In genomic region chr9:99222416-99223280, GRCh38 we compare ENCODE assay signal across 1 cellular context.
TF ChIP-seq lines count a peak whose summit lies in the region.

No MANE protein-coding gene starts in this region.

TF ChIP-seq in K562, 482 proteins besides CTCF, POLR2A, EP300 and RAD21 (continued from another document and continues in another):
- TF ChIP-seq, protein P1, sequence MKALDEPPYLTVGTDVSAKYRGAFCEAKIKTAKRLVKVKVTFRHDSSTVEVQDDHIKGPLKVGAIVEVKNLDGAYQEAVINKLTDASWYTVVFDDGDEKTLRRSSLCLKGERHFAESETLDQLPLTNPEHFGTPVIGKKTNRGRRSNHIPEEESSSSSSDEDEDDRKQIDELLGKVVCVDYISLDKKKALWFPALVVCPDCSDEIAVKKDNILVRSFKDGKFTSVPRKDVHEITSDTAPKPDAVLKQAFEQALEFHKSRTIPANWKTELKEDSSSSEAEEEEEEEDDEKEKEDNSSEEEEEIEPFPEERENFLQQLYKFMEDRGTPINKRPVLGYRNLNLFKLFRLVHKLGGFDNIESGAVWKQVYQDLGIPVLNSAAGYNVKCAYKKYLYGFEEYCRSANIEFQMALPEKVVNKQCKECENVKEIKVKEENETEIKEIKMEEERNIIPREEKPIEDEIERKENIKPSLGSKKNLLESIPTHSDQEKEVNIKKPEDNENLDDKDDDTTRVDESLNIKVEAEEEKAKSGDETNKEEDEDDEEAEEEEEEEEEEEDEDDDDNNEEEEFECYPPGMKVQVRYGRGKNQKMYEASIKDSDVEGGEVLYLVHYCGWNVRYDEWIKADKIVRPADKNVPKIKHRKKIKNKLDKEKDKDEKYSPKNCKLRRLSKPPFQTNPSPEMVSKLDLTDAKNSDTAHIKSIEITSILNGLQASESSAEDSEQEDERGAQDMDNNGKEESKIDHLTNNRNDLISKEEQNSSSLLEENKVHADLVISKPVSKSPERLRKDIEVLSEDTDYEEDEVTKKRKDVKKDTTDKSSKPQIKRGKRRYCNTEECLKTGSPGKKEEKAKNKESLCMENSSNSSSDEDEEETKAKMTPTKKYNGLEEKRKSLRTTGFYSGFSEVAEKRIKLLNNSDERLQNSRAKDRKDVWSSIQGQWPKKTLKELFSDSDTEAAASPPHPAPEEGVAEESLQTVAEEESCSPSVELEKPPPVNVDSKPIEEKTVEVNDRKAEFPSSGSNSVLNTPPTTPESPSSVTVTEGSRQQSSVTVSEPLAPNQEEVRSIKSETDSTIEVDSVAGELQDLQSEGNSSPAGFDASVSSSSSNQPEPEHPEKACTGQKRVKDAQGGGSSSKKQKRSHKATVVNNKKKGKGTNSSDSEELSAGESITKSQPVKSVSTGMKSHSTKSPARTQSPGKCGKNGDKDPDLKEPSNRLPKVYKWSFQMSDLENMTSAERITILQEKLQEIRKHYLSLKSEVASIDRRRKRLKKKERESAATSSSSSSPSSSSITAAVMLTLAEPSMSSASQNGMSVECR (CRISPR knock-in tag; IDR thresholded peaks at IDR 0.05): no peak; the same call in 1 of the 2 replicates
- TF ChIP-seq, protein P2, sequence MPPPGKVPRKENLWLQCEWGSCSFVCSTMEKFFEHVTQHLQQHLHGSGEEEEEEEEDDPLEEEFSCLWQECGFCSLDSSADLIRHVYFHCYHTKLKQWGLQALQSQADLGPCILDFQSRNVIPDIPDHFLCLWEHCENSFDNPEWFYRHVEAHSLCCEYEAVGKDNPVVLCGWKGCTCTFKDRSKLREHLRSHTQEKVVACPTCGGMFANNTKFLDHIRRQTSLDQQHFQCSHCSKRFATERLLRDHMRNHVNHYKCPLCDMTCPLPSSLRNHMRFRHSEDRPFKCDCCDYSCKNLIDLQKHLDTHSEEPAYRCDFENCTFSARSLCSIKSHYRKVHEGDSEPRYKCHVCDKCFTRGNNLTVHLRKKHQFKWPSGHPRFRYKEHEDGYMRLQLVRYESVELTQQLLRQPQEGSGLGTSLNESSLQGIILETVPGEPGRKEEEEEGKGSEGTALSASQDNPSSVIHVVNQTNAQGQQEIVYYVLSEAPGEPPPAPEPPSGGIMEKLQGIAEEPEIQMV (tag; conservative IDR thresholded peaks at IDR 0.05; ENCODE audit: low read depth): no peak
- no peak for TF ChIP-seq MEF2D (tag; conservative IDR thresholded peaks at IDR 0.05; ENCODE audit: low read depth)
- 0 out of 2 replicates have a peak, but pooled peaks have one; percentile 65 for TF ChIP-seq BRD4 (IDR thresholded peaks at IDR 0.05)
- TF ChIP-seq NFE2L1 (tag; IDR thresholded peaks at IDR 0.05; ENCODE audit: borderline replicate concordance, low read depth): no peak
- no peak for TF ChIP-seq POLR2AphosphoS2 (IDR thresholded peaks at IDR 0.05; ENCODE audit: low read length)
- TF ChIP-seq ZNF316 (IDR thresholded peaks at IDR 0.05): no peak
- TF ChIP-seq, protein P3, sequence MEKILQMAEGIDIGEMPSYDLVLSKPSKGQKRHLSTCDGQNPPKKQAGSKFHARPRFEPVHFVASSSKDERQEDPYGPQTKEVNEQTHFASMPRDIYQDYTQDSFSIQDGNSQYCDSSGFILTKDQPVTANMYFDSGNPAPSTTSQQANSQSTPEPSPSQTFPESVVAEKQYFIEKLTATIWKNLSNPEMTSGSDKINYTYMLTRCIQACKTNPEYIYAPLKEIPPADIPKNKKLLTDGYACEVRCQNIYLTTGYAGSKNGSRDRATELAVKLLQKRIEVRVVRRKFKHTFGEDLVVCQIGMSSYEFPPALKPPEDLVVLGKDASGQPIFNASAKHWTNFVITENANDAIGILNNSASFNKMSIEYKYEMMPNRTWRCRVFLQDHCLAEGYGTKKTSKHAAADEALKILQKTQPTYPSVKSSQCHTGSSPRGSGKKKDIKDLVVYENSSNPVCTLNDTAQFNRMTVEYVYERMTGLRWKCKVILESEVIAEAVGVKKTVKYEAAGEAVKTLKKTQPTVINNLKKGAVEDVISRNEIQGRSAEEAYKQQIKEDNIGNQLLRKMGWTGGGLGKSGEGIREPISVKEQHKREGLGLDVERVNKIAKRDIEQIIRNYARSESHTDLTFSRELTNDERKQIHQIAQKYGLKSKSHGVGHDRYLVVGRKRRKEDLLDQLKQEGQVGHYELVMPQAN (IDR thresholded peaks at IDR 0.05; ENCODE audit: borderline replicate concordance): peak; percentile 87
- no peak for TF ChIP-seq ATF6 (CRISPR knock-in tag; IDR thresholded peaks at IDR 0.05)
- TF ChIP-seq RBM14 (IDR thresholded peaks at IDR 0.05; ENCODE audit: borderline replicate concordance, insufficient read depth, low read depth, low read length): no peak
- TF ChIP-seq, protein P4, sequence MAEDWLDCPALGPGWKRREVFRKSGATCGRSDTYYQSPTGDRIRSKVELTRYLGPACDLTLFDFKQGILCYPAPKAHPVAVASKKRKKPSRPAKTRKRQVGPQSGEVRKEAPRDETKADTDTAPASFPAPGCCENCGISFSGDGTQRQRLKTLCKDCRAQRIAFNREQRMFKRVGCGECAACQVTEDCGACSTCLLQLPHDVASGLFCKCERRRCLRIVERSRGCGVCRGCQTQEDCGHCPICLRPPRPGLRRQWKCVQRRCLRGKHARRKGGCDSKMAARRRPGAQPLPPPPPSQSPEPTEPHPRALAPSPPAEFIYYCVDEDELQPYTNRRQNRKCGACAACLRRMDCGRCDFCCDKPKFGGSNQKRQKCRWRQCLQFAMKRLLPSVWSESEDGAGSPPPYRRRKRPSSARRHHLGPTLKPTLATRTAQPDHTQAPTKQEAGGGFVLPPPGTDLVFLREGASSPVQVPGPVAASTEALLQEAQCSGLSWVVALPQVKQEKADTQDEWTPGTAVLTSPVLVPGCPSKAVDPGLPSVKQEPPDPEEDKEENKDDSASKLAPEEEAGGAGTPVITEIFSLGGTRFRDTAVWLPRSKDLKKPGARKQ (CRISPR knock-in tag; IDR thresholded peaks at IDR 0.05): no peak
- no peak for TF ChIP-seq ZNF174 (CRISPR knock-in tag; IDR thresholded peaks at IDR 0.05)
- no peak for TF ChIP-seq ZNF785 (CRISPR knock-in tag; IDR thresholded peaks at IDR 0.05)
- TF ChIP-seq SREBF1 (IDR thresholded peaks at IDR 0.05; ENCODE audit: borderline replicate concordance, low read depth, low read length): no peak
- no peak for TF ChIP-seq ZNF445 (CRISPR knock-in tag; IDR thresholded peaks at IDR 0.05; ENCODE audit: low read depth)
- no peak for TF ChIP-seq GABPB2 (CRISPR knock-in tag; conservative IDR thresholded peaks at IDR 0.05)
- no peak for TF ChIP-seq ESRRB (CRISPR knock-in tag; IDR thresholded peaks at IDR 0.05; ENCODE audit: borderline replicate concordance)
- TF ChIP-seq, protein P5, sequence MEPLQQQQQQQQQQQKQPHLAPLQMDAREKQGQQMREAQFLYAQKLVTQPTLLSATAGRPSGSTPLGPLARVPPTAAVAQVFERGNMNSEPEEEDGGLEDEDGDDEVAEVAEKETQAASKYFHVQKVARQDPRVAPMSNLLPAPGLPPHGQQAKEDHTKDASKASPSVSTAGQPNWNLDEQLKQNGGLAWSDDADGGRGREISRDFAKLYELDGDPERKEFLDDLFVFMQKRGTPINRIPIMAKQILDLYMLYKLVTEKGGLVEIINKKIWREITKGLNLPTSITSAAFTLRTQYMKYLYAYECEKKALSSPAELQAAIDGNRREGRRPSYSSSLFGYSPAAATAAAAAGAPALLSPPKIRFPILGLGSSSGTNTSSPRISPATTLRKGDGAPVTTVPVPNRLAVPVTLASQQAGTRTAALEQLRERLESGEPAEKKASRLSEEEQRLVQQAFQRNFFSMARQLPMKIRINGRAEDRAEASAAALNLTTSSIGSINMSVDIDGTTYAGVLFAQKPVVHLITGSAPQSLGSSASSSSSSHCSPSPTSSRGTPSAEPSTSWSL (CRISPR knock-in tag; IDR thresholded peaks at IDR 0.05; ENCODE audit: borderline replicate concordance): no peak
- TF ChIP-seq MITF (IDR thresholded peaks at IDR 0.05): no peak
- TF ChIP-seq EHMT2 (IDR thresholded peaks at IDR 0.05): no peak
- no peak for TF ChIP-seq ZSCAN32 (CRISPR knock-in tag; IDR thresholded peaks at IDR 0.05)
- no peak for TF ChIP-seq NR4A1 (CRISPR knock-in tag; IDR thresholded peaks at IDR 0.05)
- TF ChIP-seq NR4A1 (tag; IDR thresholded peaks at IDR 0.05): no peak
- no peak for TF ChIP-seq HDAC6 (IDR thresholded peaks at IDR 0.05; ENCODE audit: low read depth, low read length)
- TF ChIP-seq PHB (CRISPR knock-in tag; IDR thresholded peaks at IDR 0.05): no peak
- TF ChIP-seq ZNF175 (CRISPR knock-in tag; IDR thresholded peaks at IDR 0.05; ENCODE audit: low read depth): no peak
- TF ChIP-seq ZNF695 (CRISPR knock-in tag; IDR thresholded peaks at IDR 0.05): no peak
- TF ChIP-seq GTF2A2 (tag; IDR thresholded peaks at IDR 0.05): no peak
- TF ChIP-seq ZNF780A (CRISPR knock-in tag; IDR thresholded peaks at IDR 0.05): no peak
- 0 out of 4 replicates have a peak, but pooled peaks of 1 of the 2 experiments have one; percentile 27 for TF ChIP-seq SIN3A (IDR thresholded peaks at IDR 0.05; ENCODE audit: borderline replicate concordance in 2 of 2, control insufficient read depth in 1 of 2, low read depth in 2 of 2, low read length in 2 of 2)
- TF ChIP-seq ZBTB17 (CRISPR knock-in tag; IDR thresholded peaks at IDR 0.05): no peak
- TF ChIP-seq HNRNPL (IDR thresholded peaks at IDR 0.05; ENCODE audit: low read depth, low read length): no peak
- TF ChIP-seq, protein P6, sequence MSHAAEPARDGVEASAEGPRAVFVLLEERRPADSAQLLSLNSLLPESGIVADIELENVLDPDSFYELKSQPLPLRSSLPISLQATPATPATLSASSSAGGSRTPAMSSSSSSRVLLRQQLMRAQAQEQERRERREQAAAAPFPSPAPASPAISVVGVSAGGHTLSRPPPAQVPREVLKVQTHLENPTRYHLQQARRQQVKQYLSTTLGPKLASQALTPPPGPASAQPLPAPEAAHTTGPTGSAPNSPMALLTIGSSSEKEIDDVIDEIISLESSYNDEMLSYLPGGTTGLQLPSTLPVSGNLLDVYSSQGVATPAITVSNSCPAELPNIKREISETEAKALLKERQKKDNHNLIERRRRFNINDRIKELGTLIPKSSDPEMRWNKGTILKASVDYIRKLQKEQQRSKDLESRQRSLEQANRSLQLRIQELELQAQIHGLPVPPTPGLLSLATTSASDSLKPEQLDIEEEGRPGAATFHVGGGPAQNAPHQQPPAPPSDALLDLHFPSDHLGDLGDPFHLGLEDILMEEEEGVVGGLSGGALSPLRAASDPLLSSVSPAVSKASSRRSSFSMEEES (CRISPR knock-in tag; IDR thresholded peaks at IDR 0.05): no peak
- no peak for TF ChIP-seq BRF1 (IDR thresholded peaks at IDR 0.05; ENCODE audit: borderline replicate concordance, extremely low read depth, insufficient read length)
- no peak for TF ChIP-seq NFATC3 (IDR thresholded peaks at IDR 0.05)
- no peak for TF ChIP-seq RAD51 (IDR thresholded peaks at IDR 0.05; ENCODE audit: borderline replicate concordance, low read depth)
- no peak for TF ChIP-seq NFIX (CRISPR knock-in tag; IDR thresholded peaks at IDR 0.05; ENCODE audit: low read depth)
- TF ChIP-seq RBM15 (IDR thresholded peaks at IDR 0.05; ENCODE audit: insufficient read depth, low read length): no peak
- TF ChIP-seq SRSF7 (optimal IDR thresholded peaks at IDR 0.05; ENCODE audit: low read depth, low read length): no peak
- TF ChIP-seq ZNF696 (CRISPR knock-in tag; conservative IDR thresholded peaks at IDR 0.05): no peak
- no peak for TF ChIP-seq ZNF586 (CRISPR knock-in tag; conservative IDR thresholded peaks at IDR 0.05)
- no peak for TF ChIP-seq CHD4 (IDR thresholded peaks at IDR 0.05; ENCODE audit: insufficient read depth, insufficient replicate concordance, low read depth, low read length, poor library complexity, severe bottlenecking)
- TF ChIP-seq BRCA1 (IDR thresholded peaks at IDR 0.05): no peak
- no peak for TF ChIP-seq BRCA1 (CRISPR knock-in tag; IDR thresholded peaks at IDR 0.05)
- TF ChIP-seq SREBF2 (CRISPR knock-in tag; IDR thresholded peaks at IDR 0.05): 0 out of 2 replicates have a peak, but pooled peaks have one; percentile 77
- peak in 1 of 2 experiments; percentile 79; a peak in 2 of 4 replicates for TF ChIP-seq HDAC1 (IDR thresholded peaks at IDR 0.05)
- TF ChIP-seq, protein P7, sequence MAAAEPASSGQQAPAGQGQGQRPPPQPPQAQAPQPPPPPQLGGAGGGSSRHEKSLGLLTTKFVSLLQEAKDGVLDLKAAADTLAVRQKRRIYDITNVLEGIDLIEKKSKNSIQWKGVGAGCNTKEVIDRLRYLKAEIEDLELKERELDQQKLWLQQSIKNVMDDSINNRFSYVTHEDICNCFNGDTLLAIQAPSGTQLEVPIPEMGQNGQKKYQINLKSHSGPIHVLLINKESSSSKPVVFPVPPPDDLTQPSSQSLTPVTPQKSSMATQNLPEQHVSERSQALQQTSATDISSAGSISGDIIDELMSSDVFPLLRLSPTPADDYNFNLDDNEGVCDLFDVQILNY (CRISPR knock-in tag; IDR thresholded peaks at IDR 0.05): no peak
- TF ChIP-seq, protein P8, sequence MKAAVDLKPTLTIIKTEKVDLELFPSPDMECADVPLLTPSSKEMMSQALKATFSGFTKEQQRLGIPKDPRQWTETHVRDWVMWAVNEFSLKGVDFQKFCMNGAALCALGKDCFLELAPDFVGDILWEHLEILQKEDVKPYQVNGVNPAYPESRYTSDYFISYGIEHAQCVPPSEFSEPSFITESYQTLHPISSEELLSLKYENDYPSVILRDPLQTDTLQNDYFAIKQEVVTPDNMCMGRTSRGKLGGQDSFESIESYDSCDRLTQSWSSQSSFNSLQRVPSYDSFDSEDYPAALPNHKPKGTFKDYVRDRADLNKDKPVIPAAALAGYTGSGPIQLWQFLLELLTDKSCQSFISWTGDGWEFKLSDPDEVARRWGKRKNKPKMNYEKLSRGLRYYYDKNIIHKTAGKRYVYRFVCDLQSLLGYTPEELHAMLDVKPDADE (conservative IDR thresholded peaks at IDR 0.05; ENCODE audit: control insufficient read depth, low read depth, low read length): no peak; the same call in 1 of the 2 replicates
- no peak for TF ChIP-seq RBM34 (IDR thresholded peaks at IDR 0.05; ENCODE audit: borderline replicate concordance, insufficient read depth, low read length)
